2 cellular contexts compared by ENCODE assay signal in genomic region chr19:35279985-35280821, GRCh38.
TF ChIP-seq lines count a peak whose summit lies in the region.

No MANE protein-coding gene starts in this region.

TF ChIP-seq in GM12891, 5 proteins besides CTCF, POLR2A, EP300 and RAD21:
- TF ChIP-seq PAX5 (IDR thresholded peaks at IDR 0.05; ENCODE audit: insufficient read depth, low read length, severe bottlenecking): no peak
- TF ChIP-seq SPI1 (IDR thresholded peaks at IDR 0.05; ENCODE audit: low read depth, low read length): no peak
- TF ChIP-seq TAF1 (IDR thresholded peaks at IDR 0.05; ENCODE audit: low read depth, low read length): no peak
- no peak for TF ChIP-seq POLR2AphosphoS5 (IDR thresholded peaks at IDR 0.05; ENCODE audit: low read depth, low read length)
- TF ChIP-seq POU2F2 (IDR thresholded peaks at IDR 0.05; ENCODE audit: low read depth, low read length): no peak
TF ChIP-seq in GM12891: peak in this region for 0.

TF ChIP-seq in K562, 482 proteins besides CTCF, POLR2A, EP300 and RAD21:
- TF ChIP-seq EZH2 (IDR thresholded peaks at IDR 0.05; ENCODE audit: borderline replicate concordance, low read depth, low read length): no peak
- TF ChIP-seq POLR2G (IDR thresholded peaks at IDR 0.05; ENCODE audit: low read depth, low read length): peak; percentile 66
- peak; percentile 49; the same call in 1 of the 2 replicates for TF ChIP-seq ZBTB33 (CRISPR knock-in tag; IDR thresholded peaks at IDR 0.05)
- TF ChIP-seq POLR2B (IDR thresholded peaks at IDR 0.05; ENCODE audit: low read depth, partially characterized antibody): peak; percentile 31
- 0 out of 2 replicates have a peak, but pooled peaks have one; percentile 7 for TF ChIP-seq ATF3 (IDR thresholded peaks at IDR 0.05)
- TF ChIP-seq ATF3 (CRISPR knock-in tag; conservative IDR thresholded peaks at IDR 0.05): no peak
- no peak for TF ChIP-seq BRD4 (IDR thresholded peaks at IDR 0.05)
- TF ChIP-seq ZNF449 (CRISPR knock-in tag; IDR thresholded peaks at IDR 0.05): no peak
- peak; percentile 48; the same call in 1 of the 2 replicates for TF ChIP-seq RBFOX2 (IDR thresholded peaks at IDR 0.05; ENCODE audit: low read depth, low read length)
- no peak for TF ChIP-seq HDGF (IDR thresholded peaks at IDR 0.05)
- peak; percentile 14; the same call in 1 of the 2 replicates for TF ChIP-seq POLR2AphosphoS5 (IDR thresholded peaks at IDR 0.05; ENCODE audit: control insufficient read depth, insufficient read depth, low read depth, low read length)
- no peak for TF ChIP-seq DLX4 (CRISPR knock-in tag; IDR thresholded peaks at IDR 0.05)
- TF ChIP-seq ZNF324 (CRISPR knock-in tag; IDR thresholded peaks at IDR 0.05): no peak
- TF ChIP-seq MBD1 (CRISPR knock-in tag; IDR thresholded peaks at IDR 0.05): no peak
TF ChIP-seq in K562: peak in this region for 6.
